In the genomic region with DNA sequence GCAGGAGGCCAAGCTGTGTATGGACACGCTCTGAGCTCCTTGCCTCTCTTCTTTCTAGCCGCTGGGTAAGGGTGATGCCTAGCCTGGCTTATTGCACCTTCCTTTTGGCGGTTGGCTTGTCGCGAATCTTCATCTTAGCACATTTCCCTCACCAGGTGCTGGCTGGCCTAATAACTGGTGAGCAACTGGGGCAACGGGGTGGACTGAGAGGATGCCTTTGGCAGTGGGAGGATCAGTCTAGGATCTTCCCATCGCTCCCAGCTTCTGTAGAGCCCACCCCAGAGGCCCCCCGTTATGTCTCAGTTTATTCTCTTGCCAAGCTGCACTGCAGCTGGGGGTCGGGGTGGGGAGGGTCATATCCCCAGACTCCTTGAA, we compare ENCODE assay signal across 14 cellular contexts. TPM values are rescaled to one million over a fixed set of nuclear protein-coding genes. Genes with fewer than 3 reads are reported as not detected.
DNase-seq lines count a peak whose midpoint lies in the region; ATAC-seq and TF ChIP-seq lines count a peak whose summit lies in the region.
"Had no signal": no experiment of that assay in that cellular context is flagged by ENCODE, and none has a peak within 500 bp of the region (broad histone marks: within the 10 kb centered on the region; RNA-seq: fewer than 3 reads in every experiment).

No MANE protein-coding gene starts in this region.

- H3K27me3 ChIP-seq in gastroesophageal sphincter (no peaks in the 10 kb centered on the region), gastrocnemius medialis (no peaks in the 10 kb centered on the region), GM23338 (ENCODE audit: insufficient read depth) (no peaks in the 10 kb centered on the region)
- H3K27me3 ChIP-seq: BLaER1, SJSA1 had no signal

- H3K4me1 Mint-ChIP-seq in HFFc6 (ENCODE audit: low read depth): peaks cover 30% of the 10 kb centered on the region
- peaks cover 20% of the 10 kb centered on the region for H3K4me1 Mint-ChIP-seq in activated T-cell treated with anti-CD3 and anti-CD28 coated beads, Interleukin-2, amount 50 U/mL, for 4 hours (ENCODE audit: low read depth)
- H3K4me1 Mint-ChIP-seq in GM23338: peaks cover 22% of the 10 kb centered on the region

- H3K4me3 Mint-ChIP-seq in HFFc6: no peak overlapping the region
- no peak overlapping the region for H3K4me3 Mint-ChIP-seq in activated T-cell treated with anti-CD3 and anti-CD28 coated beads, Interleukin-2, amount 50 U/mL, for 4 hours
- H3K4me3 Mint-ChIP-seq in GM23338: no peak overlapping the region; the same call in 2 of the 3 replicates

- peaks cover 13% of the 10 kb centered on the region for H3K36me3 Mint-ChIP-seq in HFFc6 (ENCODE audit: low read depth)
- peaks cover 13% of the 10 kb centered on the region for H3K36me3 Mint-ChIP-seq in activated T-cell treated with anti-CD3 and anti-CD28 coated beads, Interleukin-2, amount 50 U/mL, for 4 hours (ENCODE audit: insufficient read depth)
- peaks cover 62% of the 10 kb centered on the region for H3K36me3 Mint-ChIP-seq in GM23338 (ENCODE audit: low read depth)

- no peak for TF ChIP-seq POLR2A in gastroesophageal sphincter (IDR thresholded peaks at IDR 0.05)
- no peak for TF ChIP-seq POLR2A in gastrocnemius medialis (IDR thresholded peaks at IDR 0.05)

- no peak for TF ChIP-seq EP300 in gastroesophageal sphincter (IDR thresholded peaks at IDR 0.05)

- in situ Hi-C loops in gastrocnemius medialis (cut with MboI; ENCODE audit: low sequenced_read_pairs in 4 of 4): no loop called here

- H3K9me2 ChIP-seq in GM23338 (ENCODE audit: insufficient read depth): no peaks in the 10 kb centered on the region

- H3K27ac ChIP-seq in C4-2B: peak overlapping the region; percentile 92
- H3K27ac ChIP-seq in gastroesophageal sphincter: peak overlapping the region in 3 of 4 donors; percentile 1 to 34 (median 24)
- H3K27ac ChIP-seq in gastrocnemius medialis: peak overlapping the region; percentile 62 to 96 (median 68)
- no peak overlapping the region for H3K27ac ChIP-seq in GM23338 (ENCODE audit: low read depth)
- H3K27ac ChIP-seq: SJSA1 had no signal

- TF ChIP-seq CTCF in C4-2B (conservative IDR thresholded peaks at IDR 0.05) (no peak), HFFc6 (IDR thresholded peaks at IDR 0.05) (no peak), gastroesophageal sphincter (IDR thresholded peaks at IDR 0.05) (no peak), gastrocnemius medialis (IDR thresholded peaks at IDR 0.05 in 4 of 5, conservative IDR thresholded peaks at IDR 0.05 in 1 of 5) (no peak), GM23338 (conservative IDR thresholded peaks at IDR 0.05; ENCODE audit: low read depth in 2 of 2) (no peak)

- H2AFZ ChIP-seq in GM23338: no peak overlapping the region

- H3K36me3 ChIP-seq in gastroesophageal sphincter (peaks cover 0 to 68% of the 10 kb centered on the region in 2 donors), gastrocnemius medialis (peaks cover 0 to 44% of the 10 kb centered on the region in 2 donors), GM23338 (ENCODE audit: insufficient read depth) (peaks cover 9% of the 10 kb centered on the region; the same call in 1 of the 2 replicates)

- H3K4me3 ChIP-seq in gastroesophageal sphincter (no peak overlapping the region), gastrocnemius medialis (no peak overlapping the region), GM23338 (no peak overlapping the region)
- H3K4me3 ChIP-seq: BLaER1, SJSA1 had no signal

- no peaks in the 10 kb centered on the region for H3K9me3 ChIP-seq in gastroesophageal sphincter
- no peaks in the 10 kb centered on the region for H3K9me3 ChIP-seq in gastrocnemius medialis
- H3K9me3 ChIP-seq: BLaER1, SJSA1 had no signal

- no peak overlapping the region for H3K4me2 ChIP-seq in GM23338
- H3K4me2 ChIP-seq: BLaER1 had no signal

- no peaks in the 10 kb centered on the region; the same call in 1 of the 2 replicates for H4K20me1 ChIP-seq in GM23338 (replicated peaks; ENCODE audit: insufficient read depth)

- no peak for ATAC-seq in gastroesophageal sphincter
- no peak for ATAC-seq in gastrocnemius medialis
- no peak for ATAC-seq in activated T-cell treated with anti-CD3 and anti-CD28 coated beads, Interleukin-2, amount 50 U/mL, for 4 hours
- no peak for ATAC-seq in GM23338
- ATAC-seq in HG02759 (IDR thresholded peaks at IDR 0.05; ENCODE audit: unreplicated experiment): no peak
- ATAC-seq: Panc1 had no signal

- H3K27ac Mint-ChIP-seq in HFFc6: peak overlapping the region; percentile 58; the same call in 1 of the 2 replicates
- no peak overlapping the region for H3K27ac Mint-ChIP-seq in GM23338

- peaks cover 3 to 50% (median 16%) of the 10 kb centered on the region in 3 donors for H3K4me1 ChIP-seq in gastroesophageal sphincter
- H3K4me1 ChIP-seq in gastrocnemius medialis: peaks cover 27 to 33% of the 10 kb centered on the region in 2 donors
- H3K4me1 ChIP-seq in GM23338 (ENCODE audit: insufficient read depth): peaks cover 12% of the 10 kb centered on the region; the same call in 1 of the 2 replicates

- H3K27me3 Mint-ChIP-seq in HFFc6 (ENCODE audit: insufficient read depth): peaks cover 5% of the 10 kb centered on the region
- H3K27me3 Mint-ChIP-seq in activated T-cell treated with anti-CD3 and anti-CD28 coated beads, Interleukin-2, amount 50 U/mL, for 4 hours (ENCODE audit: low read depth): no peaks in the 10 kb centered on the region
- peaks cover 9% of the 10 kb centered on the region for H3K27me3 Mint-ChIP-seq in GM23338 (ENCODE audit: insufficient read depth, low read depth, poor library complexity)

- no peaks in the 10 kb centered on the region for H3K9me3 Mint-ChIP-seq in HFFc6
- no peaks in the 10 kb centered on the region for H3K9me3 Mint-ChIP-seq in activated T-cell treated with anti-CD3 and anti-CD28 coated beads, Interleukin-2, amount 50 U/mL, for 4 hours
- no peaks in the 10 kb centered on the region; the same call in 1 of the 3 replicates for H3K9me3 Mint-ChIP-seq in GM23338

- H3K79me2 ChIP-seq in GM23338 (replicated peaks; ENCODE audit: insufficient read depth): peaks cover 24% of the 10 kb centered on the region

- peaks cover 3% of the 10 kb centered on the region; the same call in 1 of the 2 replicates for H3F3A ChIP-seq in GM23338 (replicated peaks; ENCODE audit: low read depth)

- intact Hi-C loops in gastrocnemius medialis (cut with DNase I; ENCODE audit: low total_unique reads): loop anchor here (5.0 kb wide), 1 partner anchor 112 kb away; the partner anchor contains the start of gene TMUB2

- 40 to 100% methylated on average over 1 to 3 of the region's 9 CpGs for WGBS in gastroesophageal sphincter (ENCODE audit: low coverage in 1 of 2), 2 donors

- DNase-seq in HFFc6 (no peak), gastrocnemius medialis (no peak), GM23338 (ENCODE audit: low spot score) (no peak)
- no peak for DNase-seq in activated T-cell treated with anti-CD3 and anti-CD28 coated beads, Interleukin-2, amount 50 U/mL, for 4 hours
- DNase-seq: DMS79, NCI-H1417 treated with DMSO at 0.1 percent for 48 hours, NCI-H187 treated with DMSO at 0.1 percent for 48 hours, NCI-H526 had no signal

TF ChIP-seq in GM23338, 12 proteins besides CTCF, POLR2A, EP300 and RAD21 (continues in another document):
- TF ChIP-seq EZH2 (IDR thresholded peaks at IDR 0.05; ENCODE audit: low read depth, unreplicated experiment) (no peak), ZNF331 (CRISPR knock-in tag; IDR thresholded peaks at IDR 0.05; ENCODE audit: low read depth) (no peak)

RNA-seq across cellular contexts. Expression of gene G6PC3, which starts 4.4 kb away (rescaled TPM):
- 100 to 1,000 TPM in 5 of 6 experiments, 10 to 100 TPM in 1; 96.6 to 123 (median 113) TPM for total RNA-seq in HFFc6 (2021; fragmentation: NEBNext Ultra II Directional; extraction: Animal tissue kit (Norgen Biotek cat#: 25700))
- total RNA-seq in gastroesophageal sphincter (10 to 100 TPM; 22.1 to 27.5 (median 26.2) TPM), gastrocnemius medialis (10 to 100 TPM; 30.5 to 40.5 (median 36.4) TPM)
- total RNA-seq in activated T-cell treated with anti-CD3 and anti-CD28 coated beads, Interleukin-2, amount 50 U/mL, for 4 hours: 10 to 100 TPM; 24.7 to 28.4 (median 24.9) TPM
- 110 and 112 TPM in 2 replicates for total RNA-seq in GM23338 (2014; rRNA removed; shearing (Covaris generic))
- polyA plus RNA-seq in GM23338 (2016; fragmentation: Nextera tagmentation; extraction: Ambion mirVana): 143 and 154 TPM in 2 replicates

RNA-seq across cellular contexts. Expression of gene LSM12, which starts 8.4 kb away (rescaled TPM):
- total RNA-seq in HFFc6 (2021; fragmentation: NEBNext Ultra II Directional; extraction: Animal tissue kit (Norgen Biotek cat#: 25700)): 100 to 1,000 TPM in 1 of 6 experiments, 10 to 100 TPM in 5; 86.6 to 101 (median 94.5) TPM
- total RNA-seq in gastroesophageal sphincter: 10 to 100 TPM; 33.3 to 53.0 (median 41.1) TPM
- total RNA-seq in gastrocnemius medialis: 10 to 100 TPM; 41.6 to 79.0 (median 56.5) TPM
- 10 to 100 TPM; 77.6 to 88.2 (median 85.9) TPM for total RNA-seq in activated T-cell treated with anti-CD3 and anti-CD28 coated beads, Interleukin-2, amount 50 U/mL, for 4 hours
- total RNA-seq in GM23338 (2014; rRNA removed; shearing (Covaris generic)): 64.4 and 72.7 TPM in 2 replicates
- 226 and 241 TPM in 2 replicates for polyA plus RNA-seq in GM23338 (2016; fragmentation: Nextera tagmentation; extraction: Ambion mirVana)

RNA-seq across cellular contexts. Expression of gene HDAC5, which starts 48.5 kb away (rescaled TPM):
- 10 to 100 TPM; 63.4 to 87.4 (median 78.7) TPM for total RNA-seq in HFFc6 (2021; fragmentation: NEBNext Ultra II Directional; extraction: Animal tissue kit (Norgen Biotek cat#: 25700))
- total RNA-seq in gastroesophageal sphincter: 100 to 1,000 TPM in 2 of 4 donors, 10 to 100 TPM in 2; 78.1 to 152 (median 112) TPM
- 100 to 1,000 TPM in 2 of 4 donors, 10 to 100 TPM in 2; 36.5 to 301 (median 88.0) TPM for total RNA-seq in gastrocnemius medialis
- total RNA-seq in activated T-cell treated with anti-CD3 and anti-CD28 coated beads, Interleukin-2, amount 50 U/mL, for 4 hours: 10 to 100 TPM; 14.6 to 19.7 (median 16.2) TPM
- total RNA-seq in GM23338 (2014; rRNA removed; shearing (Covaris generic)): 71.1 and 86.9 TPM in 2 replicates
- 16.9 TPM in 2 replicates for polyA plus RNA-seq in GM23338 (2016; fragmentation: Nextera tagmentation; extraction: Ambion mirVana)
